7 cellular contexts compared by ENCODE assay signal in genomic region chr1:1782399-1783221, GRCh38. TPM values are rescaled to one million over a fixed set of nuclear protein-coding genes. Genes with fewer than 3 reads are reported as not detected.
DNase-seq lines count a peak whose midpoint lies in the region; ATAC-seq and TF ChIP-seq lines count a peak whose summit lies in the region.

No MANE protein-coding gene starts in this region.

- peak overlapping the region; percentile 61 for H3K14ac ChIP-seq in H9 (ENCODE audit: insufficient read depth, low read length)

- H3K9me3 Mint-ChIP-seq in H9 (no peaks in the 10 kb centered on the region; a peak in 1 of 5 replicates), immature natural killer cell (no peaks in the 10 kb centered on the region)

- TF ChIP-seq CTCF in H9 (conservative IDR thresholded peaks at IDR 0.05) (no peak), spleen (IDR thresholded peaks at IDR 0.05 in 8 of 11, conservative IDR thresholded peaks at IDR 0.05 in 3 of 11) (no peak)

- no peak overlapping the region for H4K8ac ChIP-seq in H9 (replicated peaks; ENCODE audit: insufficient read length, low read depth, low read length)

- peak overlapping the region; percentile 56 for H3K4me2 ChIP-seq in H9 (ENCODE audit: insufficient read depth, insufficient read length, low read length)

- no peak overlapping the region for H4K5ac ChIP-seq in H9 (ENCODE audit: insufficient read length, low read depth, low read length)

- ATAC-seq in GM19397 (IDR thresholded peaks at IDR 0.05; ENCODE audit: unreplicated experiment), result no peak

- H2BK15ac ChIP-seq in H9 (ENCODE audit: low read depth, low read length), result no peak overlapping the region; the same call in 1 of the 2 replicates

- H3K27me3 Mint-ChIP-seq in H9 (ENCODE audit: low read depth) (no peaks in the 10 kb centered on the region; the same call in 1 of the 2 replicates), immature natural killer cell (ENCODE audit: low read depth in 3 of 3) (peaks cover 4 to 16% (median 13%) of the 10 kb centered on the region in 3 donors)

- H2BK5ac ChIP-seq in H9 (ENCODE audit: insufficient read length, low read length), result no peak overlapping the region

- no peak overlapping the region for H2AFZ ChIP-seq in H9 (ENCODE audit: low read length)

- no peaks in the 10 kb centered on the region for H4K20me1 ChIP-seq in H9 (ENCODE audit: control insufficient read depth, insufficient read depth, insufficient read length)

- H2AK5ac ChIP-seq in H9 (ENCODE audit: insufficient read length, low read length), result no peak overlapping the region

- H3K36me3 ChIP-seq in spleen, result peaks cover 3 to 39% (median 31%) of the 10 kb centered on the region in 6 donors

- peak overlapping the region; percentile 6 for H3K9ac ChIP-seq in H9 (ENCODE audit: extremely low read depth, insufficient read length, low read length)

- H2BK120ac ChIP-seq in H9 (ENCODE audit: low read depth, low read length, poor library complexity, severe bottlenecking), result no peak overlapping the region

- TF ChIP-seq POLR2A in spleen (IDR thresholded peaks at IDR 0.05), result no peak

- H3K36me3 Mint-ChIP-seq in H9 (ENCODE audit: insufficient read depth in 1 of 3, low read depth in 3 of 3) (peaks cover 17 to 31% (median 28%) of the 10 kb centered on the region in 3 experiments; a peak in 6 of 7 replicates), immature natural killer cell (peaks cover 12 to 16% (median 13%) of the 10 kb centered on the region in 3 donors)

- DNase-seq in H9 (peak; percentile 80), NOMO-1 treated with DMSO at 0.1 percent for 48 hours (lab: John Stamatoyannopoulos, UW; ENCODE audit: unreplicated experiment) (peak; percentile 86), astrocyte of the hippocampus (ENCODE audit: low read depth, low spot score) (peak; percentile 57), immature natural killer cell (peak; percentile 26 to 33 (median 28)), spleen (peak; percentile 89)
- DNase-seq in stimulated activated naive CD4-positive, alpha-beta T cell treated with Interleukin-2 at 50 U/mL for 16 hours (lab: John Stamatoyannopoulos, UW), result no peak

- no peak overlapping the region for H3K56ac ChIP-seq in H9 (ENCODE audit: insufficient read length, low read depth, low read length)

- intact Hi-C loops in spleen (cut with DNase I; ENCODE audit: low total_unique reads), result loop anchor here (10.0 kb wide), 1 partner anchor 112 kb away; the partner anchor contains the start of gene GNB1

- H3K18ac ChIP-seq in H9 (ENCODE audit: insufficient read length, low read depth, low read length), result no peak overlapping the region

- H3K9me3 ChIP-seq in H9 (ENCODE audit: control insufficient read depth, low read depth, low read length) (no peaks in the 10 kb centered on the region), spleen (no peaks in the 10 kb centered on the region)

- no peaks in the 10 kb centered on the region for H3K27me3 ChIP-seq in H9 (ENCODE audit: insufficient read depth, low read length)
- H3K27me3 ChIP-seq in spleen (replicated peaks in 1 of 7), result no peaks in the 10 kb centered on the region

- no peaks in the 10 kb centered on the region for H3K79me1 ChIP-seq in H9 (ENCODE audit: insufficient read depth, low read depth, low read length, poor library complexity, severe bottlenecking)

- H3K4me1 ChIP-seq in H9 (ENCODE audit: insufficient read depth, low read length), result peaks cover 13% of the 10 kb centered on the region; the same call in 1 of the 2 replicates
- H3K4me1 ChIP-seq in spleen, result peaks cover 46 to 85% (median 57%) of the 10 kb centered on the region in 6 donors

- WGBS in H9 (ENCODE audit: extremely low coverage, insufficient read length, low lambda C conversion rate), result no CpG with 5 or more reads among the region's 36 CpGs
- 6 to 10% (median 8%) methylated on average over 16 to 36 of the region's 36 CpGs for WGBS in spleen, 5 donors

- H3K23me2 ChIP-seq in H9 (ENCODE audit: insufficient read length, low read depth, low read length, poor library complexity, severe bottlenecking), result peaks cover 22% of the 10 kb centered on the region

- peaks cover 32 to 39% of the 10 kb centered on the region in 2 experiments for H3K4me1 Mint-ChIP-seq in H9
- peaks cover 44% of the 10 kb centered on the region in 2 donors for H3K4me1 Mint-ChIP-seq in immature natural killer cell

- no peak overlapping the region for H3K23ac ChIP-seq in H9 (ENCODE audit: insufficient read length, low read depth, low read length)

- peak overlapping the region in 7 of 8 donors; percentile 22 to 97 (median 29) for H3K4me3 ChIP-seq in spleen

- H4K91ac ChIP-seq in H9 (ENCODE audit: insufficient read length, low read depth, low read length), result no peak overlapping the region

- H3K27ac Mint-ChIP-seq in H9, result peak overlapping the region in 1 of 3 experiments; percentile 94; a peak in 2 of 7 replicates
- H3K27ac Mint-ChIP-seq in immature natural killer cell, result peak overlapping the region; percentile 89 to 98 (median 94)

- no peak overlapping the region for H3T11ph ChIP-seq in H9 (ENCODE audit: low read length)

- H3K79me2 ChIP-seq in H9 (ENCODE audit: insufficient read depth, low read length), result peaks cover 2% of the 10 kb centered on the region; the same call in 1 of the 2 replicates

- H3K4me3 Mint-ChIP-seq in H9 (peak overlapping the region in 1 of 2 experiments; percentile 46; a peak in 2 of 5 replicates), immature natural killer cell (peak overlapping the region; percentile 59 to 71 (median 60))

- no peak overlapping the region for H2BK20ac ChIP-seq in H9 (ENCODE audit: low read depth, low read length, poor library complexity, severe bottlenecking)

- no peak overlapping the region for H2BK12ac ChIP-seq in H9 (ENCODE audit: insufficient read length, low read depth, low read length)

- no peak overlapping the region for H3K27ac ChIP-seq in H9 (ENCODE audit: insufficient read length, low read depth, low read length)
- peak overlapping the region; percentile 90 to 99 (median 95) for H3K27ac ChIP-seq in spleen

- no peak overlapping the region for H3K4ac ChIP-seq in H9 (ENCODE audit: low read depth, low read length)

RNA-seq across cellular contexts. Expression of gene NADK, which starts 4.3 kb away (rescaled TPM):
- total RNA-seq in H9 (2021) (104 and 105 TPM in 2 replicates), spleen (100 to 1,000 TPM; 155 to 271 (median 207) TPM)
- polyA plus RNA-seq in immature natural killer cell (10 to 100 TPM; 30.9 to 53.3 (median 37.3) TPM), spleen (100 to 1,000 TPM in 1 of 3 donors, 10 to 100 TPM in 2; 62.6 to 155 (median 83.8) TPM)

RNA-seq across cellular contexts. Expression of gene CDK11A, which starts 58.5 kb away (rescaled TPM):
- total RNA-seq in H9 (2021) (49.5 and 50.1 TPM in 2 replicates), spleen (100 to 1,000 TPM in 1 of 7 donors, 10 to 100 TPM in 6; 54.2 to 101 (median 77.1) TPM)
- polyA plus RNA-seq in immature natural killer cell (10 to 100 TPM in 2 of 3 donors, 1 to 10 TPM in 1; 1.6 to 32.6 (median 14.9) TPM), spleen (100 to 1,000 TPM in 1 of 3 donors, 10 to 100 TPM in 2; 29.3 to 123 (median 70.1) TPM)
